ENCODE assay signal across 25 cellular contexts in the genomic region with DNA sequence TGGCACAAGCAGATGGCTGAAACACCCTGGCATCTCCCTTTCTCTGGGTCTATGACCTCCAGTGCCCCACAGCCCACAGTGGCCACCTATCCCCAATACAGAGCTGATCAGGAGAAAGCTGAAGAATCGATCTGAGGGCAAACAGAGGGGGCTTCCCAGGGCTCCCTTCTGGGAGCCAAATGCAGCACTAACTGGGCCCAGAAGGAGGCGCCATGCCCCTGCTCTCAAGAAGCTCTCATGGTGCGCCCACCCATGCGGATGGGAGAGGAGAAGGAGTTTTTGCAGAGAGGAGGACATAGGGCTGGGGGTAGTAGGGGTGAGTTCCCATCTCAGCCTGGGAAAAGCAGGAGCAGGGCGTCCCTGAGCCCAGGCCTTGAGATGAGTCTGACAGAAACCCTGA.
DNase-seq lines count a peak whose midpoint lies in the region; ATAC-seq and TF ChIP-seq lines count a peak whose summit lies in the region.
"Had no signal": no experiment of that assay in that cellular context is flagged by ENCODE, and none has a peak within 500 bp of the region (broad histone marks: within the 10 kb centered on the region; RNA-seq: fewer than 3 reads in every experiment).

No MANE protein-coding gene starts in this region.

- 93% methylated on average over 5 of the region's 5 CpGs for WGBS in HUES64
- WGBS in mammary epithelial cell (ENCODE audit: low coverage, missing lambda C conversion rate) = 93% methylated on average over 3 of the region's 5 CpGs
- no CpG with 5 or more reads among the region's 5 CpGs for WGBS in trophoblast cell (ENCODE audit: extremely low coverage, insufficient coverage, insufficient read length)

- in situ Hi-C loops in mammary epithelial cell (cut with MboI; ENCODE audit: low sequenced_read_pairs in 2 of 2) = no loop called here

- H3K23ac ChIP-seq in trophoblast cell (ENCODE audit: low read length) = no peak overlapping the region

- dilution Hi-C loops in mammary epithelial cell (cut with HindIII; ENCODE audit: low sequenced_read_pairs) = no loop called here

- H3K4me3 ChIP-seq in GM12865 (ENCODE audit: low read depth, low read length) = no peak overlapping the region
- no peak overlapping the region for H3K4me3 ChIP-seq in HUES64 (ENCODE audit: low read length)
- H3K4me3 ChIP-seq in mammary epithelial cell (replicated peaks in 1 of 3; ENCODE audit: insufficient read depth in 1 of 3, low read depth in 2 of 3, low read length in 3 of 3) = no peak overlapping the region
- H3K4me3 ChIP-seq in trophoblast cell (ENCODE audit: low read depth, low read length) = no peak overlapping the region
- H3K4me3 ChIP-seq: cardiac muscle cell, dorsolateral prefrontal cortex, lower lobe of right lung, Peyer's patch, SK-N-MC had no signal

- H3K4me2 ChIP-seq in mammary epithelial cell (ENCODE audit: insufficient read depth, low read depth, low read length) (no peak overlapping the region), trophoblast cell (ENCODE audit: low read length) (no peak overlapping the region)

- H3K9ac ChIP-seq in HUES64 (ENCODE audit: low read depth, low read length) (no peak overlapping the region), mammary epithelial cell (ENCODE audit: insufficient read depth, low read length) (no peak overlapping the region), trophoblast cell (ENCODE audit: low read length) (no peak overlapping the region)

- ATAC-seq in HG02588 (IDR thresholded peaks at IDR 0.05; ENCODE audit: unreplicated experiment) = no peak
- no peak for ATAC-seq in GM19035 (IDR thresholded peaks at IDR 0.05; ENCODE audit: unreplicated experiment)

- CTCF ChIA-PET in mammary epithelial cell (lab: Charles Lee; ENCODE audit: low non-redundant PET) = interaction anchor here (0.6 to 0.7 kb wide), 2 partner anchors 731 to 872 kb away, joined by 3 read pairs; no protein-coding TSS in a partner anchor

- no peak overlapping the region for H4K12ac ChIP-seq in trophoblast cell (ENCODE audit: low read depth, low read length)

- H4K20me1 ChIP-seq in mammary epithelial cell (ENCODE audit: insufficient read depth, low read length) = no peaks in the 10 kb centered on the region

- H3K79me2 ChIP-seq in mammary epithelial cell (ENCODE audit: insufficient read depth, low read length) (no peaks in the 10 kb centered on the region), trophoblast cell (ENCODE audit: control insufficient read depth, insufficient read depth, low read length, poor library complexity) (no peaks in the 10 kb centered on the region)

- H3K27ac ChIP-seq in HUES64 (ENCODE audit: low read depth, low read length) (peak overlapping the region; percentile 25; the same call in 1 of the 2 replicates), mammary epithelial cell (ENCODE audit: insufficient read depth, low read depth, low read length) (no peak overlapping the region), trophoblast cell (ENCODE audit: low read depth, low read length) (no peak overlapping the region)
- H3K27ac ChIP-seq: cardiac muscle cell, dorsolateral prefrontal cortex, foreskin keratinocyte, lower lobe of right lung, Peyer's patch, SK-N-MC had no signal

- H3K18ac ChIP-seq in trophoblast cell (ENCODE audit: low read length) = peak overlapping the region; percentile 41

- H2AFZ ChIP-seq in mammary epithelial cell (ENCODE audit: low read depth, low read length) (peak overlapping the region; percentile 77), trophoblast cell (ENCODE audit: insufficient read depth, low read length, poor library complexity) (no peak overlapping the region)

- no peak overlapping the region for H3K4ac ChIP-seq in trophoblast cell (ENCODE audit: low read depth, low read length)

- H3K27me3 ChIP-seq in HUES64 (ENCODE audit: insufficient read depth, low read length) (peaks cover 4% of the 10 kb centered on the region; the same call in 1 of the 2 replicates), mammary epithelial cell (ENCODE audit: insufficient read depth, low read length) (no peaks in the 10 kb centered on the region), trophoblast cell (ENCODE audit: insufficient read depth, low read length) (no peaks in the 10 kb centered on the region)
- H3K27me3 ChIP-seq: cardiac muscle cell, foreskin keratinocyte, Peyer's patch had no signal

- BruUV-seq in mammary epithelial cell (replicated peaks; lab: Mats Ljungman, UMichigan) = no TSS peak

- intact Hi-C loops in mammary epithelial cell (cut with micrococcal nuclease) = no loop called here

- H2BK120ac ChIP-seq in trophoblast cell (ENCODE audit: insufficient read depth, low read length, poor library complexity) = peak overlapping the region; percentile 26

- H3K36me3 ChIP-seq in HUES64 (ENCODE audit: insufficient read depth, low read length) (no peaks in the 10 kb centered on the region), mammary epithelial cell (ENCODE audit: insufficient read depth, low read length) (no peaks in the 10 kb centered on the region), trophoblast cell (ENCODE audit: control insufficient read depth in 1 of 2, insufficient read depth in 2 of 2, low read length in 2 of 2) (no peaks in the 10 kb centered on the region)
- H3K36me3 ChIP-seq: cardiac muscle cell, lower lobe of right lung, Peyer's patch had no signal

- H2AK5ac ChIP-seq in trophoblast cell (ENCODE audit: low read length) = peak overlapping the region; percentile 38

- H3K9me3 ChIP-seq in HUES64 (ENCODE audit: insufficient read depth, low read depth, low read length) = no peaks in the 10 kb centered on the region
- H3K9me3 ChIP-seq in mammary epithelial cell (replicated peaks; ENCODE audit: insufficient read depth, low read length) = no peaks in the 10 kb centered on the region
- H3K9me3 ChIP-seq in trophoblast cell (ENCODE audit: insufficient read depth, low read depth, low read length) = peaks cover 4% of the 10 kb centered on the region
- H3K9me3 ChIP-seq: lower lobe of right lung, Peyer's patch had no signal

- peak overlapping the region; percentile 58 for H2BK12ac ChIP-seq in trophoblast cell (ENCODE audit: low read length)

- peak; percentile 28 for TF ChIP-seq CTCF in GM12865 (IDR thresholded peaks at IDR 0.05; ENCODE audit: insufficient read depth, low read depth, low read length, missing control alignments)
- no peak for TF ChIP-seq CTCF in mammary epithelial cell (conservative IDR thresholded peaks at IDR 0.05 in 1 of 2, IDR thresholded peaks at IDR 0.05 in 1 of 2; ENCODE audit: extremely low read depth in 1 of 2, insufficient read depth in 1 of 2, low read depth in 1 of 2, low read length in 2 of 2)

- DNase-seq in GM12865 (ENCODE audit: low read depth) = no peak
- DNase-seq in mammary epithelial cell = no peak
- no peak for DNase-seq in trophoblast cell
- DNase-seq in kidney tubule cell (ENCODE audit: low spot score) = no peak
- no peak for DNase-seq in OCI-M1 (lab: John Stamatoyannopoulos, UW)
- DNase-seq: activated CD4-positive, alpha-beta memory T cell treated with anti-CD3 and anti-CD28 coated beads for 36 hours; activated CD4-positive, CD25-positive, alpha-beta regulatory T cell; activated naive CD4-positive, alpha-beta T cell; activated T-cell treated with anti-CD3 and anti-CD28 coated beads, Interleukin-2, amount 50 U/mL, for 1 hour; AML-193; amniotic stem cell; dorsolateral prefrontal cortex; hippocampal formation; lower lobe of right lung; NCI-H1436; NCI-H69; Peyer's patch; stimulated activated CD4-positive, alpha-beta T cell treated with anti-CD3 and anti-CD28 coated beads, Interleukin-12 subunit alpha, Interleukin-12 subunit beta, amount 100 ng/mL, for 4 hours; T-helper 9 cell had no signal

- peak overlapping the region; percentile 16 for H2BK5ac ChIP-seq in trophoblast cell (ENCODE audit: low read depth, low read length, poor library complexity)

- no peak overlapping the region for H4K8ac ChIP-seq in trophoblast cell (ENCODE audit: low read depth, low read length)

- H4K91ac ChIP-seq in trophoblast cell (ENCODE audit: low read depth, low read length) = peak overlapping the region; percentile 62

- H3K79me1 ChIP-seq in trophoblast cell (ENCODE audit: low read length) = peaks cover 2% of the 10 kb centered on the region

- H3K4me1 ChIP-seq in HUES64 (ENCODE audit: insufficient read depth, low read length) (peaks cover 24% of the 10 kb centered on the region), mammary epithelial cell (ENCODE audit: insufficient read depth, low read length) (peaks cover 25% of the 10 kb centered on the region), trophoblast cell (ENCODE audit: control insufficient read depth in 1 of 2, insufficient read depth in 2 of 2, low read length in 2 of 2) (peaks cover 21 to 35% of the 10 kb centered on the region in 2 experiments)
- H3K4me1 ChIP-seq: lower lobe of right lung, Peyer's patch had no signal

- H3K14ac ChIP-seq in trophoblast cell (ENCODE audit: low read length) = peak overlapping the region; percentile 44
